8 cellular contexts compared by ENCODE assay signal in genomic region chr5:163916376-163916775, GRCh38.
DNase-seq lines count a peak whose midpoint lies in the region; ATAC-seq and TF ChIP-seq lines count a peak whose summit lies in the region.

No MANE protein-coding gene starts in this region.

- no peaks in the 10 kb centered on the region for H3K4me1 ChIP-seq in colonic mucosa

- no peaks in the 10 kb centered on the region for H3K27me3 ChIP-seq in GM06990 (replicated peaks; ENCODE audit: control insufficient read depth, insufficient read depth, low read length)
- H3K27me3 ChIP-seq in colonic mucosa, result no peaks in the 10 kb centered on the region

- H3K9ac ChIP-seq in colonic mucosa (ENCODE audit: low read depth in 2 of 2, low read length in 2 of 2), result peak overlapping the region in 1 of 2 donors; percentile 32

- intact Hi-C loops in colonic mucosa (cut with DNase I), result no loop called here

- DNase-seq in GM06990 (ENCODE audit: extremely low read depth, insufficient read length) (peak; percentile 29), colonic mucosa (peak; percentile 18), mesenteric fat pad (ENCODE audit: low spot score) (no peak), NCI-H2171 treated with DMSO at 0.1 percent for 48 hours (lab: John Stamatoyannopoulos, UW) (no peak), dedifferentiated amniotic fluid mesenchymal stem cell (ENCODE audit: extremely low spot score) (no peak)

- H3K36me3 ChIP-seq in GM06990 (ENCODE audit: control insufficient read depth, insufficient read depth, low read length) (no peaks in the 10 kb centered on the region), colonic mucosa (no peaks in the 10 kb centered on the region)

- H3K9me3 ChIP-seq in colonic mucosa, result no peaks in the 10 kb centered on the region

- TF ChIP-seq CTCF in GM06990 (IDR thresholded peaks at IDR 0.05; ENCODE audit: insufficient read depth, low read length, poor library complexity, severe bottlenecking) (no peak), colonic mucosa (IDR thresholded peaks at IDR 0.05) (no peak)

- no peak overlapping the region for H3K27ac ChIP-seq in colonic mucosa
- peak overlapping the region; percentile 41 for H3K27ac ChIP-seq in temporal lobe (ENCODE audit: low read depth, low read length)

- H3K4me3 ChIP-seq in GM06990 (replicated peaks; ENCODE audit: low read depth, low read length) (0 out of 2 replicates have a peak overlapping the region, but pooled peaks have one; percentile 2), colonic mucosa (no peak overlapping the region)

- peak; percentile 88 for ATAC-seq in GM21367 (IDR thresholded peaks at IDR 0.05; ENCODE audit: unreplicated experiment)
- ATAC-seq in HG03520 (IDR thresholded peaks at IDR 0.05; ENCODE audit: unreplicated experiment), result peak; percentile 81

Comparison
In these comparisons a context has a peak if more than half of its experiments do, and no peak if none do; other contexts are left out.
1. DNase-seq: peak in GM06990 (single experiment) and colonic mucosa (single experiment); none in mesenteric fat pad (single experiment), NCI-H2171 treated with DMSO at 0.1 percent for 48 hours (single experiment) and dedifferentiated amniotic fluid mesenchymal stem cell (single experiment).